In the genomic region with DNA sequence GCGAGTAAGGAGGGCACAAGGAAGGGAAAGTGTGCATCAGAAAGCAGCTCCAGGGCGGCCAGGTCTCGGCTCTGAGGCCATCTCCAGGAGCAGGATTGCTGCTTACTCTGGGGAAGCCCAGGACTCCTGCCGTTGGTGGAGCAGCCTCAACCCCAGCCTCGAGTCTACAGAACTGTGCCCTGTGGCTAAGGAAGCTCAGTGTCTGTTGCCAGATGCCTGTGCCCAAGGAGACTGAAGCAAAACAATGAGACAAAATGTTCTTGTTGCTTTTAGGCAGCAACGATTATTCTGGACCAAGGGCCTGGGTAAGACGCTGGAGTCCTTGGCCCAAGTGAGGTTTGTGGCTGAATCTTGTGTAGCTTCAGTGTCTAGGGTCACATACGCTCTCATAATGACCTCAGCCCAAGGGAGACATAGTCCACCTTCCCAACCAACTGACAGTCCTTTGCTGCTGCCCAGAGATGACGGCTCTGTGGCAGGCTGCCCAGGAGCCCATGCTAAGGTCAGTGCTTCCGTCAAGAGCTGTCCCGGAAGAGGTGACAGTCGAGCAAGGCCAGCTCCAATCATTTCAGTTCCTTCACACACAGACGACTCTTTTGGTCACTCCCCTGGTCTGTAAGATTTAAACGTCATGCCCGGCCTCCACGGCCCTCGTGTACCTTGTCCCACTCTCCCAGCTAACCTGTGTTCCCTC, we compare ENCODE assay signal across 16 cellular contexts.
"Had no signal": no experiment of that assay in that cellular context is flagged by ENCODE, and none has a peak within 500 bp of the region (broad histone marks: within the 10 kb centered on the region; RNA-seq: fewer than 3 reads in every experiment).

No MANE protein-coding gene starts in this region.

- H3K36me3 ChIP-seq: cardiac muscle cell had no signal

- H3K4me1 ChIP-seq: parathyroid adenoma, testis had no signal

- ATAC-seq: activated naive CD8-positive, alpha-beta T cell treated with anti-CD3 and anti-CD28 coated beads, Interleukin-2, amount 50 U/mL, for 24 hours; activated T-helper 17 cell treated with anti-CD3 and anti-CD28 coated beads, Interleukin-2, amount 50 U/mL, for 72 hours; esophagus mucosa had no signal

- H3K27ac ChIP-seq: cardiac muscle cell, parathyroid adenoma, SK-N-MC, testis had no signal

- H3K4me3 ChIP-seq: cardiac muscle cell, SK-N-MC, smooth muscle cell, testis had no signal

- H3K27me3 ChIP-seq: cardiac muscle cell, testis had no signal

- DNase-seq: activated CD4-positive, alpha-beta T cell treated with anti-CD3 and anti-CD28 coated beads for 1 hour; activated CD4-positive, alpha-beta T cell treated with anti-CD3 and anti-CD28 coated beads, Interleukin-2, amount 50 U/mL, for 48 hours; activated naive CD4-positive, alpha-beta T cell treated with Interleukin-2 at 50 U/mL for 16 hours; activated naive CD8-positive, alpha-beta T cell treated with anti-CD3 and anti-CD28 coated beads, Interleukin-2, amount 50 U/mL, for 24 hours; hippocampal formation; retina; stimulated activated CD4-positive, alpha-beta T cell treated with anti-CD3 and anti-CD28 coated beads, Interleukin-4, amount 100 ng/mL, for 4 hours; stimulated activated CD8-positive, alpha-beta memory T cell treated with anti-CD3 and anti-CD28 coated beads, Interleukin-4, amount 100 ng/mL, for 48 hours; T-helper 9 cell; testis had no signal

- H3K9me3 ChIP-seq: testis had no signal
